Comparison of ENCODE assay signal across 18 cellular contexts in genomic region chr3:79255696-79256095, GRCh38.
"Had no signal": no experiment of that assay in that cellular context is flagged by ENCODE, and none has a peak within 500 bp of the region (broad histone marks: within the 10 kb centered on the region; RNA-seq: fewer than 3 reads in every experiment).

No MANE protein-coding gene starts in this region.

- DNase-seq: activated CD4-positive, CD25-positive, alpha-beta regulatory T cell treated with anti-CD3 and anti-CD28 coated beads, Interleukin-2, amount 50 U/mL, for 72 hours; activated naive CD4-positive, alpha-beta T cell; activated naive CD8-positive, alpha-beta T cell treated with anti-CD3 and anti-CD28 coated beads, Interleukin-2, amount 10 ng/mL, durations not matched to agents 7 days and 5 days; anterior cingulate cortex; brain microvascular endothelial cell; effector CD8-positive, alpha-beta T cell; esophagus squamous epithelium; immature natural killer cell; mesendoderm; nucleus accumbens; posterior cingulate gyrus; stimulated activated CD4-positive, alpha-beta T cell treated with anti-CD3 and anti-CD28 coated beads, Interleukin-4, amount 100 ng/mL, for 24 hours; stimulated activated naive CD4-positive, alpha-beta T cell; substantia nigra; T-helper 9 cell; trophoblast cell had no signal

- H3K27me3 ChIP-seq: brain microvascular endothelial cell, esophagus squamous epithelium had no signal

- H3K27ac ChIP-seq: brain microvascular endothelial cell, coronary artery, esophagus squamous epithelium, skin epidermis had no signal

- H3K9me3 ChIP-seq: esophagus squamous epithelium had no signal

- H3K4me1 ChIP-seq: esophagus squamous epithelium had no signal

- H3K36me3 ChIP-seq: brain microvascular endothelial cell, esophagus squamous epithelium had no signal

- H3K4me3 ChIP-seq: coronary artery, esophagus squamous epithelium, skin epidermis had no signal
